Comparison of ENCODE assay signal across 1 cellular context in genomic region chr1:1069711-1070676, GRCh38.
A peak's percentile ranks its signal among the peaks of the same experiment; 100 is the strongest.
TF ChIP-seq lines count a peak whose summit lies in the region.

No MANE protein-coding gene starts in this region.

TF ChIP-seq in HepG2, 621 proteins besides CTCF, POLR2A, EP300 and RAD21 (continues in another document):
- TF ChIP-seq ZZZ3 (CRISPR knock-in tag; IDR thresholded peaks at IDR 0.05; ENCODE audit: borderline replicate concordance) (peak; percentile 48; the same call in 1 of the 2 replicates), ETV5 (CRISPR knock-in tag; IDR thresholded peaks at IDR 0.05; ENCODE audit: borderline replicate concordance) (0 out of 2 replicates have a peak, but pooled peaks have one; percentile 11), ZNF414 (CRISPR knock-in tag; IDR thresholded peaks at IDR 0.05) (0 out of 2 replicates have a peak, but pooled peaks have one; percentile 52), ZNF496 (CRISPR knock-in tag; IDR thresholded peaks at IDR 0.05; ENCODE audit: insufficient replicate concordance) (no peak), NFKB2 (CRISPR knock-in tag; IDR thresholded peaks at IDR 0.05; ENCODE audit: borderline replicate concordance) (0 out of 2 replicates have a peak, but pooled peaks have one; percentile 32), ESRRA (CRISPR knock-in tag; IDR thresholded peaks at IDR 0.05; ENCODE audit: low read depth) (no peak), SPEN (CRISPR knock-in tag; IDR thresholded peaks at IDR 0.05; ENCODE audit: low read depth) (peak; percentile 12; the same call in 1 of the 2 replicates), ZSCAN9 (CRISPR knock-in tag; IDR thresholded peaks at IDR 0.05; ENCODE audit: borderline replicate concordance) (no peak), FOXM1 (CRISPR knock-in tag; IDR thresholded peaks at IDR 0.05) (0 out of 2 replicates have a peak, but pooled peaks have one; percentile 33), ZNF605 (CRISPR knock-in tag; IDR thresholded peaks at IDR 0.05) (peak; percentile 50; the same call in 1 of the 2 replicates), ZFP1 (CRISPR knock-in tag; IDR thresholded peaks at IDR 0.05) (no peak), PAWR (CRISPR knock-in tag; IDR thresholded peaks at IDR 0.05; ENCODE audit: borderline replicate concordance) (0 out of 2 replicates have a peak, but pooled peaks have one; percentile 29), NR2F1 (CRISPR knock-in tag; IDR thresholded peaks at IDR 0.05) (0 out of 4 replicates have a peak, but pooled peaks of 1 of the 2 experiments have one; percentile 41), POGK (CRISPR knock-in tag; conservative IDR thresholded peaks at IDR 0.05) (no peak), ZNF691 (CRISPR knock-in tag; IDR thresholded peaks at IDR 0.05; ENCODE audit: borderline replicate concordance, low read depth) (0 out of 2 replicates have a peak, but pooled peaks have one; percentile 45), GABPA (IDR thresholded peaks at IDR 0.05; ENCODE audit: low read depth, low read length) (no peak), GABPA (CRISPR knock-in tag; IDR thresholded peaks at IDR 0.05; ENCODE audit: low read depth) (0 out of 2 replicates have a peak, but pooled peaks have one; percentile 33), MEIS2 (CRISPR knock-in tag; IDR thresholded peaks at IDR 0.05) (0 out of 2 replicates have a peak, but pooled peaks have one; percentile 7), ZSCAN25 (CRISPR knock-in tag; IDR thresholded peaks at IDR 0.05) (peak; percentile 99), ZFX (CRISPR knock-in tag; IDR thresholded peaks at IDR 0.05; ENCODE audit: low read depth) (peak; percentile 66), ZNF570 (CRISPR knock-in tag; IDR thresholded peaks at IDR 0.05; ENCODE audit: borderline replicate concordance) (no peak), ZNF687 (CRISPR knock-in tag; IDR thresholded peaks at IDR 0.05) (peak; percentile 74), RARA (CRISPR knock-in tag; IDR thresholded peaks at IDR 0.05) (peak; percentile 45), ZNF746 (CRISPR knock-in tag; IDR thresholded peaks at IDR 0.05) (no peak), ZBTB10 (CRISPR knock-in tag; IDR thresholded peaks at IDR 0.05; ENCODE audit: borderline replicate concordance) (no peak), MAX (IDR thresholded peaks at IDR 0.05) (0 out of 2 replicates have a peak, but pooled peaks have one; percentile 36), NFIB (CRISPR knock-in tag; IDR thresholded peaks at IDR 0.05; ENCODE audit: borderline replicate concordance) (0 out of 2 replicates have a peak, but pooled peaks have one; percentile 29), ZNF883 (CRISPR knock-in tag; IDR thresholded peaks at IDR 0.05; ENCODE audit: not compliant biosample characterization) (peak; percentile 3), TBL1XR1 (IDR thresholded peaks at IDR 0.05; ENCODE audit: borderline replicate concordance, low read length, partially characterized antibody) (no peak), ZNF292 (CRISPR knock-in tag; IDR thresholded peaks at IDR 0.05; ENCODE audit: borderline replicate concordance, low read depth) (0 out of 2 replicates have a peak, but pooled peaks have one; percentile 33), ZFY (CRISPR knock-in tag; IDR thresholded peaks at IDR 0.05) (peak; percentile 54; the same call in 1 of the 2 replicates), NFYB (CRISPR knock-in tag; IDR thresholded peaks at IDR 0.05) (no peak), DRAP1 (CRISPR knock-in tag; IDR thresholded peaks at IDR 0.05) (no peak; the same call in 1 of the 2 replicates), SAP130 (CRISPR knock-in tag; IDR thresholded peaks at IDR 0.05; ENCODE audit: low read depth) (peak; percentile 75), CREB1 (IDR thresholded peaks at IDR 0.05) (peak; percentile 57), CREB1 (CRISPR knock-in tag; IDR thresholded peaks at IDR 0.05) (no peak), MTF2 (CRISPR knock-in tag; IDR thresholded peaks at IDR 0.05; ENCODE audit: borderline replicate concordance) (peak; percentile 84), PAXIP1 (CRISPR knock-in tag; conservative IDR thresholded peaks at IDR 0.05) (0 out of 2 replicates have a peak, but pooled peaks have one; percentile 28), HDAC2 (CRISPR knock-in tag; IDR thresholded peaks at IDR 0.05) (no peak), ELF3 (CRISPR knock-in tag; IDR thresholded peaks at IDR 0.05) (0 out of 2 replicates have a peak, but pooled peaks have one; percentile 12), YEATS2 (CRISPR knock-in tag; IDR thresholded peaks at IDR 0.05; ENCODE audit: borderline replicate concordance) (no peak), ZBTB14 (CRISPR knock-in tag; IDR thresholded peaks at IDR 0.05) (0 out of 2 replicates have a peak, but pooled peaks have one; percentile 29), ZNF251 (CRISPR knock-in tag; IDR thresholded peaks at IDR 0.05) (0 out of 2 replicates have a peak, but pooled peaks have one; percentile 10)
